Comparison of ENCODE assay signal across 8 cellular contexts in genomic region chr5:217860-218456, GRCh38.
DNase-seq lines count a peak whose midpoint lies in the region; ATAC-seq, FAIRE-seq and TF ChIP-seq lines count a peak whose summit lies in the region.

CCDC127 (minus strand) TSS chr5:218153; CDS start chr5:216849, 1,304 bp downstream.
SDHA (plus strand) TSS chr5:218320; CDS start chr5:218356, 36 bp downstream.

- ATAC-seq in HG03439 (IDR thresholded peaks at IDR 0.05; ENCODE audit: unreplicated experiment): peak; percentile 73

- TF ChIP-seq CTCF in choroid plexus epithelial cell (conservative IDR thresholded peaks at IDR 0.05; ENCODE audit: low read depth, low read length): peak; percentile 56

- peak within 1 kb of the TSS; percentile 93 for H3K4me2 ChIP-seq in BLaER1

- no peaks in the 10 kb centered on the region for H3K9me3 ChIP-seq in BLaER1

- peak within 1 kb of the TSS; percentile 97 for H3K27ac ChIP-seq in BLaER1

- H3K4me3 ChIP-seq in BLaER1 (peak within 1 kb of the TSS; percentile 100), choroid plexus epithelial cell (ENCODE audit: low read depth, low read length) (peak within 1 kb of the TSS; percentile 90)

- peak within 1 kb of the TSS; percentile 98 for H3K9ac ChIP-seq in BLaER1

- peak; percentile 61 for FAIRE-seq in GM19239 (lab: Jason Lieb, UNC)

- peaks cover 69% of the 10 kb centered on the region for H4K20me1 ChIP-seq in BLaER1

- H3K4me1 ChIP-seq in BLaER1: peaks cover 66% of the 10 kb centered on the region

- peak; percentile 76 for DNase-seq in GM19239 (ENCODE audit: insufficient read length, low spot score)
- peak; percentile 97 for DNase-seq in NCI-H510A (lab: John Stamatoyannopoulos, UW)
- peak; percentile 96 to 97 for DNase-seq in activated CD4-positive, alpha-beta T cell treated with anti-CD3 and anti-CD28 coated beads for 24 hours (ENCODE audit: low read depth in 2 of 2)
- DNase-seq in choroid plexus epithelial cell (ENCODE audit: low read depth): peak; percentile 94
- DNase-seq in kidney tubule cell (ENCODE audit: low spot score): peak; percentile 92
- DNase-seq in stimulated activated CD4-positive, alpha-beta T cell treated with anti-CD3 and anti-CD28 coated beads, Interleukin-15, amount 100 ng/mL, for 48 hours (ENCODE audit: low read depth in 2 of 2): peak; percentile 95 to 97

- peaks cover 17% of the 10 kb centered on the region for H3K36me3 ChIP-seq in BLaER1

- no peaks in the 10 kb centered on the region for H3K27me3 ChIP-seq in BLaER1

Comparison
In these comparisons a context has a peak if more than half of its experiments do, and no peak if none do; other contexts are left out.
1. Peak in every context shown above with its lines: DNase-seq, ATAC-seq, H3K4me3 ChIP-seq and H3K27ac ChIP-seq.